ENCODE assay signal across 15 cellular contexts in the genomic region with DNA sequence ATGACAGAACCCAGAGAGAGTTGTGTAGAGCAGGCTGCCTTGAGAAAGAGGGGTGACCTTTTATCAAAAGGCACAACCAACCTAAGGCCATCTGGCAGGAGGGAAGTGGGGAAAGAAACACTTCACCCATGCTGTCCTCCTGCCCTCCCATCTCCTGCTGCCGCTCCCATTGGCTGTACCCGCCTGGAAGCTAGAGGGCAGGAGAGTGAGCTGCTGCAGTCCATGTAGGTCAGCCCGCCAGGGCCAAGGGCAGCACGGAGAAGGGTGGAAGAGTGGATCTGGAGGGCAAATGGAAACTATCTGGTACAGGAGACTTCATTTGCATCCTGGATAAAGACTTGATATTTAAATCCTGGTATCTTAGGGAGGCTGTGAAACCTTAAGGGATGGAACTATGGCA. TPM values are rescaled to one million over a fixed set of nuclear protein-coding genes. Genes with fewer than 3 reads are reported as not detected.
DNase-seq lines count a peak whose midpoint lies in the region; ATAC-seq, FAIRE-seq and TF ChIP-seq lines count a peak whose summit lies in the region.
"Had no signal": no experiment of that assay in that cellular context is flagged by ENCODE, and none has a peak within 500 bp of the region (broad histone marks: within the 10 kb centered on the region; RNA-seq: fewer than 3 reads in every experiment).

No MANE protein-coding gene starts in this region.

- no peaks in the 10 kb centered on the region for H3K9me2 ChIP-seq in HCT116 (ENCODE audit: insufficient read depth)

- intact Hi-C loops in HCT116 (cut with micrococcal nuclease), result no loop called here
- intact Hi-C loops in adrenal gland (cut with DNase I), result no loop called here
- intact Hi-C loops in activated T-helper 2 cell treated with anti-CD3 and anti-CD28 coated beads, Interferon-gamma antibody, Interleukin-2, Interleukin-4, amounts not matched to agents 10 μg/mL and 5 μg/mL and 100 μg/mL, durations not matched to agents 14 hours and 24 hours and 36 hours (cut with micrococcal nuclease), result no loop called here

- H3K27me3 ChIP-seq in HCT116 (ENCODE audit: insufficient read depth, low read length) (no peaks in the 10 kb centered on the region), adrenal gland (no peaks in the 10 kb centered on the region)

- POLR2A ChIA-PET in HCT116 (lab: Charles Lee), result no interaction called here

- CTCF ChIA-PET in HCT116 (lab: Charles Lee), result interaction anchor here (1.0 to 1.4 kb wide), 3 partner anchors 17 to 52 kb away, joined by 3 to 4 read pairs (median 3); no protein-coding TSS in a partner anchor

- no peaks in the 10 kb centered on the region for H3K36me3 Mint-ChIP-seq in activated T-helper 2 cell treated with anti-CD3 and anti-CD28 coated beads, Interferon-gamma antibody, Interleukin-2, Interleukin-4, amounts not matched to agents 10 μg/mL and 5 μg/mL and 100 μg/mL, durations not matched to agents 14 hours and 24 hours and 36 hours (ENCODE audit: low read depth)
- H3K36me3 Mint-ChIP-seq: CD4-positive, alpha-beta memory T cell had no signal

- no peaks in the 10 kb centered on the region for H3K9me3 Mint-ChIP-seq in activated T-helper 2 cell treated with anti-CD3 and anti-CD28 coated beads, Interferon-gamma antibody, Interleukin-2, Interleukin-4, amounts not matched to agents 10 μg/mL and 5 μg/mL and 100 μg/mL, durations not matched to agents 14 hours and 24 hours and 36 hours
- H3K9me3 Mint-ChIP-seq: activated naive CD8-positive, alpha-beta T cell treated with anti-CD3 and anti-CD28 coated beads, Interleukin-2, amount 50 U/mL, for 24 hours; CD4-positive, alpha-beta memory T cell; T-helper 1 cell treated with Interleukin-12 subunit alpha and Interleukin-12 subunit beta and Interleukin-4 antibody, amounts not matched to agents 30 μg/mL and 1 μg/mL, for 36 hours had no signal

- peak; percentile 21 to 53 (median 35); a peak in 4 of 6 replicates for TF ChIP-seq CTCF in HCT116 (IDR thresholded peaks at IDR 0.05 in 2 of 3, conservative IDR thresholded peaks at IDR 0.05 in 1 of 3; ENCODE audit: borderline replicate concordance in 1 of 3, insufficient read depth in 1 of 3, low read depth in 2 of 3, low read length in 2 of 3)
- peak; percentile 25 to 48 (median 38) for TF ChIP-seq CTCF in adrenal gland (IDR thresholded peaks at IDR 0.05)

- no peaks in the 10 kb centered on the region for H3K9me3 ChIP-seq in HCT116 (ENCODE audit: control insufficient read depth in 1 of 2, insufficient read depth in 1 of 2, low read depth in 1 of 2, low read length in 2 of 2)
- H3K9me3 ChIP-seq in adrenal gland (replicated peaks in 1 of 3), result no peaks in the 10 kb centered on the region

- DNase-seq in ACHN (peak; percentile 52), HCT116 (ENCODE audit: low read depth, low spot score) (no peak), adrenal gland (peak in 6 of 7 donors; percentile 57 to 70 (median 67)), iPS-NIHi7 (ENCODE audit: extremely low spot score) (peak; percentile 80), MV-4-11 (lab: John Stamatoyannopoulos, UW) (no peak), A172 (ENCODE audit: low spot score) (no peak), GM12891 (ENCODE audit: insufficient read length, low spot score) (no peak)
- DNase-seq in activated T-helper 2 cell treated with anti-CD3 and anti-CD28 coated beads, Interferon-gamma antibody, Interleukin-2, Interleukin-4, amounts not matched to agents 10 μg/mL and 5 μg/mL and 100 μg/mL, durations not matched to agents 14 hours and 24 hours and 36 hours (ENCODE audit: low spot score), result no peak
- DNase-seq: activated naive CD8-positive, alpha-beta T cell treated with anti-CD3 and anti-CD28 coated beads, Interleukin-2, amount 50 U/mL, for 24 hours; CD4-positive, alpha-beta memory T cell; effector CD4-positive, alpha-beta T cell; NCI-H774 had no signal

- WGBS in adrenal gland, 4 donors, result 18 to 25% (median 21%) methylated on average over 4 of the region's 4 CpGs

- H3K4me1 Mint-ChIP-seq in activated T-helper 2 cell treated with anti-CD3 and anti-CD28 coated beads, Interferon-gamma antibody, Interleukin-2, Interleukin-4, amounts not matched to agents 10 μg/mL and 5 μg/mL and 100 μg/mL, durations not matched to agents 14 hours and 24 hours and 36 hours (ENCODE audit: low read depth), result no peaks in the 10 kb centered on the region
- H3K4me1 Mint-ChIP-seq: activated naive CD8-positive, alpha-beta T cell treated with anti-CD3 and anti-CD28 coated beads, Interleukin-2, amount 50 U/mL, for 24 hours; CD4-positive, alpha-beta memory T cell had no signal

- H3K36me3 ChIP-seq in HCT116 (ENCODE audit: control insufficient read depth in 1 of 2, insufficient read depth in 2 of 2, low read length in 2 of 2), result no peaks in the 10 kb centered on the region
- no peaks in the 10 kb centered on the region for H3K36me3 ChIP-seq in adrenal gland (replicated peaks in 1 of 2)

- FAIRE-seq in GM12891 (lab: Jason Lieb, UNC), result no peak

- BruUV-seq in HCT116 (replicated peaks; lab: Mats Ljungman, UMichigan), result no TSS peak

- H3K79me2 ChIP-seq in HCT116 (ENCODE audit: insufficient read depth, low read length), result no peaks in the 10 kb centered on the region

- TF ChIP-seq POLR2A in HCT116 (IDR thresholded peaks at IDR 0.05; ENCODE audit: borderline replicate concordance, extremely low read depth, insufficient read depth, insufficient read length) (no peak), adrenal gland (IDR thresholded peaks at IDR 0.05) (no peak), GM12891 (IDR thresholded peaks at IDR 0.05; ENCODE audit: low read depth, low read length) (no peak)

- TF ChIP-seq RAD21 in HCT116 (IDR thresholded peaks at IDR 0.05; ENCODE audit: low read depth), result peak; percentile 20; the same call in 1 of the 2 replicates

- H3K4me3 ChIP-seq in HCT116 (replicated peaks in 1 of 2; ENCODE audit: low read depth in 1 of 2, low read length in 2 of 2) (no peak overlapping the region), adrenal gland (no peak overlapping the region)

- in situ Hi-C loops in ACHN (cut with HindIII; ENCODE audit: low pct_ligation_motif_present, low pct_unique_long_range_greater_than_20kb, low sequenced_read_pairs), result no loop called here

- H4K20me1 ChIP-seq in HCT116 (ENCODE audit: insufficient read depth), result no peaks in the 10 kb centered on the region

- RAD21 ChIA-PET in HCT116 (lab: Charles Lee; ENCODE audit: low non-redundant PET in 1 of 2, low total read pairs in 2 of 2, uncharacterized antibody in 2 of 2, unreplicated experiment in 2 of 2), result no interaction called here

- H3K27me3 Mint-ChIP-seq in activated T-helper 2 cell treated with anti-CD3 and anti-CD28 coated beads, Interferon-gamma antibody, Interleukin-2, Interleukin-4, amounts not matched to agents 10 μg/mL and 5 μg/mL and 100 μg/mL, durations not matched to agents 14 hours and 24 hours and 36 hours (ENCODE audit: low read depth), result peaks cover 14% of the 10 kb centered on the region

- H2AFZ ChIP-seq in HCT116 (ENCODE audit: low read depth, low read length, poor library complexity, severe bottlenecking), result no peak overlapping the region

- H3K4me2 ChIP-seq in HCT116 (ENCODE audit: low read length), result no peak overlapping the region

- no peak overlapping the region for H3K27ac Mint-ChIP-seq in activated T-helper 2 cell treated with anti-CD3 and anti-CD28 coated beads, Interferon-gamma antibody, Interleukin-2, Interleukin-4, amounts not matched to agents 10 μg/mL and 5 μg/mL and 100 μg/mL, durations not matched to agents 14 hours and 24 hours and 36 hours
- H3K27ac Mint-ChIP-seq: activated naive CD8-positive, alpha-beta T cell treated with anti-CD3 and anti-CD28 coated beads, Interleukin-2, amount 50 U/mL, for 24 hours; CD4-positive, alpha-beta memory T cell; T-helper 1 cell treated with Interleukin-12 subunit alpha and Interleukin-12 subunit beta and Interleukin-4 antibody, amounts not matched to agents 30 μg/mL and 1 μg/mL, for 36 hours had no signal

- H3K27ac ChIP-seq in HCT116 (ENCODE audit: low read depth, low read length), result no peak overlapping the region
- no peak overlapping the region for H3K27ac ChIP-seq in adrenal gland

- no peak overlapping the region for H3K9ac ChIP-seq in HCT116 (ENCODE audit: low read length)

- H3K4me3 Mint-ChIP-seq in activated T-helper 2 cell treated with anti-CD3 and anti-CD28 coated beads, Interferon-gamma antibody, Interleukin-2, Interleukin-4, amounts not matched to agents 10 μg/mL and 5 μg/mL and 100 μg/mL, durations not matched to agents 14 hours and 24 hours and 36 hours (ENCODE audit: low read depth), result no peak overlapping the region
- H3K4me3 Mint-ChIP-seq: activated naive CD8-positive, alpha-beta T cell treated with anti-CD3 and anti-CD28 coated beads, Interleukin-2, amount 50 U/mL, for 24 hours; CD4-positive, alpha-beta memory T cell; T-helper 1 cell treated with Interleukin-12 subunit alpha and Interleukin-12 subunit beta and Interleukin-4 antibody, amounts not matched to agents 30 μg/mL and 1 μg/mL, for 36 hours had no signal

- peak; percentile 69 for ATAC-seq in HCT116
- ATAC-seq: activated naive CD8-positive, alpha-beta T cell treated with anti-CD3 and anti-CD28 coated beads, Interleukin-2, amount 50 U/mL, for 24 hours had no signal

- peaks cover 3 to 12% of the 10 kb centered on the region in 2 experiments; a peak in 2 of 4 replicates for H3K4me1 ChIP-seq in HCT116 (ENCODE audit: control insufficient read depth in 1 of 2, insufficient read depth in 2 of 2, low read length in 2 of 2)
- H3K4me1 ChIP-seq in adrenal gland (replicated peaks in 1 of 2), result no peaks in the 10 kb centered on the region

RNA-seq across cellular contexts. Expression of a gene that starts 11.5 kb away (rescaled TPM):
- total RNA-seq in HCT116 (2021; ENCODE audit: unreplicated experiment), result 0.84 TPM
- polyA plus RNA-seq in HCT116 (2012), result 0.34 and 0.99 TPM in 2 replicates
- 1 to 10 TPM in 6 of 8 donors, under 1 TPM in 1, not detected in 1; 0.42 to 3.9 (median 2.1) TPM for total RNA-seq in adrenal gland
- polyA plus RNA-seq in adrenal gland, result 1 to 10 TPM; 2.3 to 5.1 (median 2.9) TPM
- 0.83 TPM in 1 of 2 replicates, not detected in the other for total RNA-seq in A172 (2014; rRNA removed; shearing (Covaris generic))
- 1.2 TPM for polyA plus RNA-seq in GM12891 (2012; ENCODE audit: low read depth, missing spikeins)
- 0.27 and 0.41 TPM in 2 replicates for total RNA-seq in activated T-helper 2 cell treated with anti-CD3 and anti-CD28 coated beads, Interferon-gamma antibody, Interleukin-2, Interleukin-4, amounts not matched to agents 10 μg/mL and 5 μg/mL and 100 μg/mL, durations not matched to agents 14 hours and 24 hours and 36 hours
- total RNA-seq: CD4-positive, alpha-beta memory T cell; M059J; mononuclear cell had no signal
- polyA plus RNA-seq: CD4-positive, alpha-beta memory T cell had no signal

RNA-seq across cellular contexts. Expression of a gene that starts 47.7 kb away (rescaled TPM):
- total RNA-seq in HCT116 (2021; ENCODE audit: unreplicated experiment) (66.9 TPM), adrenal gland (10 to 100 TPM; 31.4 to 92.4 (median 62.4) TPM)
- 61.1 and 67.8 TPM in 2 replicates for polyA plus RNA-seq in HCT116 (2012)
- polyA plus RNA-seq in adrenal gland, result 100 to 1,000 TPM in 2 of 3 donors, 10 to 100 TPM in 1; 69.0 to 158 (median 116) TPM
- total RNA-seq in A172 (2014; rRNA removed; shearing (Covaris generic)), result 54.7 and 60.3 TPM in 2 replicates
- 63.3 TPM for polyA plus RNA-seq in GM12891 (2012; ENCODE audit: low read depth, missing spikeins)
- total RNA-seq in activated T-helper 2 cell treated with anti-CD3 and anti-CD28 coated beads, Interferon-gamma antibody, Interleukin-2, Interleukin-4, amounts not matched to agents 10 μg/mL and 5 μg/mL and 100 μg/mL, durations not matched to agents 14 hours and 24 hours and 36 hours, result 64.3 and 65.7 TPM in 2 replicates

RNA-seq across cellular contexts. Expression of a gene that starts 58.0 kb away (rescaled TPM):
- 152 TPM for total RNA-seq in HCT116 (2021; ENCODE audit: unreplicated experiment)
- polyA plus RNA-seq in HCT116 (2012), result 53.9 and 59.2 TPM in 2 replicates
- total RNA-seq in adrenal gland, result 100 to 1,000 TPM; 210 to 555 (median 303) TPM
- polyA plus RNA-seq in adrenal gland, result 100 to 1,000 TPM in 1 of 3 donors, 10 to 100 TPM in 2; 68.3 to 286 (median 90.0) TPM
- 105 and 120 TPM in 2 replicates for total RNA-seq in A172 (2014; rRNA removed; shearing (Covaris generic))
- 32.9 TPM for polyA plus RNA-seq in GM12891 (2012; ENCODE audit: low read depth, missing spikeins)
- total RNA-seq in activated T-helper 2 cell treated with anti-CD3 and anti-CD28 coated beads, Interferon-gamma antibody, Interleukin-2, Interleukin-4, amounts not matched to agents 10 μg/mL and 5 μg/mL and 100 μg/mL, durations not matched to agents 14 hours and 24 hours and 36 hours, result 136 and 142 TPM in 2 replicates

Comparison
In these comparisons a context has a peak if more than half of its experiments do, and no peak if none do; other contexts are left out.
1. DNase-seq: peak in ACHN (single experiment), adrenal gland (6 of 7) and iPS-NIHi7 (single experiment); none in HCT116 (single experiment), MV-4-11 (single experiment), A172 (single experiment), GM12891 (single experiment) and activated T-helper 2 cell treated with anti-CD3 and anti-CD28 coated beads, Interferon-gamma antibody, Interleukin-2, Interleukin-4, amounts not matched to agents 10 μg/mL and 5 μg/mL and 100 μg/mL, durations not matched to agents 14 hours and 24 hours and 36 hours (single experiment).